Comparison of ENCODE assay signal across 1 cellular context in the genomic region with DNA sequence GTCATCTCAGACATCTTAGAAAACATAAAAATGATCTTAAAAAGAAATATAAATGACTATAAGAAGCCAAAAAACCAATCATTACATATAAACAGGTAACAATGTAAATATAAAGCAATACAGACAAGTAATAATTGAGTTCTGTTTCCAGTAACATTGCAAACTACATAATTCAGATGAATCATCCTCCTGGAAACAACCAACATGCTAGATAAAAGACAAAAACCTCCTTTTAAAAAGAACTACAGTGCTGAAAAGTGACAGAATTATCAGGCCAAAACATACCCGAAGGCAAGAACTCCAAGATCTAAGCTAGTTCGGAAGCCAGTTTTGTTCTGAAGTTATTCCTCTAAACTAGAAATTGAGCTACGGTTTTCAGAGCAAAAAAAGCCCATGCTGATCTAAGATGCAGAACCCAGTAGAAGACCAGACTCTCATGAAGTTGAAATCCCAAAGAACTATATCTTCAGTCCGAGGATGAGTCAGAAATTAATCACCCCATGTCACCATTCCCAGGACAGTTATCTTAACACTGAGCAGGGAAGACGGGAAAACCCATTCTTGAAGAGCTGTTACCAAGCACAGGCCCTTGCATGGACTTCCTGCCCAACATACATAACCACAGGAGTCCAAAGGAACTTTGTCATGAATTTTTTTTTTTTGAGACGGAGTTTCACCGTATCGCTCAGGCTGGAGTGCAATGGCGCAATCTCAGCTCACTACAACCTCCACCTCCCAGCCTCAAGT.
A peak's percentile ranks its signal among the peaks of the same experiment; 100 is the strongest.
TF ChIP-seq lines count a peak whose summit lies in the region.

No MANE protein-coding gene starts in this region.

TF ChIP-seq in IMR-90, 13 proteins besides CTCF, POLR2A, EP300 and RAD21:
- no peak for TF ChIP-seq NFE2L2 (IDR thresholded peaks at IDR 0.05; ENCODE audit: low read depth, low read length)
- TF ChIP-seq SMC3 (IDR thresholded peaks at IDR 0.05; ENCODE audit: low read depth, low read length): no peak
- no peak for TF ChIP-seq BHLHE40 (IDR thresholded peaks at IDR 0.05; ENCODE audit: low read depth, low read length)
- peak; percentile 71 for TF ChIP-seq FOS (IDR thresholded peaks at IDR 0.05; ENCODE audit: low read depth, low read length)
- TF ChIP-seq CEBPB (IDR thresholded peaks at IDR 0.05; ENCODE audit: low read depth, low read length): peak; percentile 94
- no peak for TF ChIP-seq ELK1 (IDR thresholded peaks at IDR 0.05; ENCODE audit: borderline replicate concordance, low read depth, low read length)
- TF ChIP-seq MAZ (IDR thresholded peaks at IDR 0.05; ENCODE audit: borderline replicate concordance, low read depth, low read length): no peak
- TF ChIP-seq MAFK (IDR thresholded peaks at IDR 0.05; ENCODE audit: low read depth, low read length): no peak
- TF ChIP-seq CHD1 (IDR thresholded peaks at IDR 0.05; ENCODE audit: low read depth, low read length): no peak
- no peak for TF ChIP-seq MXI1 (IDR thresholded peaks at IDR 0.05; ENCODE audit: borderline replicate concordance, low read depth, low read length)
- no peak for TF ChIP-seq RCOR1 (IDR thresholded peaks at IDR 0.05; ENCODE audit: insufficient replicate concordance, low read length)
- TF ChIP-seq RFX5 (IDR thresholded peaks at IDR 0.05; ENCODE audit: low read depth, low read length): no peak
- no peak for TF ChIP-seq USF2 (IDR thresholded peaks at IDR 0.05; ENCODE audit: low read depth, low read length)
